2 cellular contexts compared by ENCODE assay signal in the genomic region with DNA sequence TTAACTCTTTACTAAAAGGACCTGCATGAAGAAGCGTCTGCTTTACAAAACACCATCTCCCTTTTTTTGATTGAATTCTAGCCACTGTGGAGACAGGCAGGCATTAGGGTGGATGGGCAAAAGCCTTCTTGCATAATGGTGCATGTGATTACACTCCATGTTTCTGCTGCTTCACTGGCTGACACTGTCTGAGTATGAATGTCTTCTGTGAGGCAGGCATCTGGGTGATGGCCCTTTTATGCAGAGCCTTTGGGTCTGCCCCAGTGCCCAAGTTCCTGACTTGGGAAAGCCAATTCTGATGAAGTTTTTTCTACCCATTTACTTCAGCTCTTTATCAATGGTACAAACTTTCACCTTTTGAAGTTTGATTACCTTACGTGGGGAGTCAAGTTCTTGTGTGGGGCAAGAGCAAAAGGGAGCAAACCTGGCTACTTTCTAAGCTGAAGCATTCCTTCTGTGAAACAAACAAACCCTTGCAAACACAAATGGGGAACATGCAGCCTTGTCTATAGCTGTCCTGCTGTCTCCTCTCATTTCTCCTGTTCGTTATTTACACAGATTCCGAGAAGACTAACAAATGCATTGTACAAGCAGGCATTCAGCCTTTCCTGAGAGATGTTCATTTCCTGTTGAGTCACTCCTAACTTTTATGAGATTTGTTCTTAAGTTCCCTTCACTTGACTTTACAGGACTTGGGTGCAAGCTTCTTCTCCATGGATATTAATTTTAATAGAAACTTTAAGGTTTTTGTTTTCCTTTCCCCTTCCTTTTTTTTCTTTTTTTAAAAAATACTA.
TF ChIP-seq lines count a peak whose summit lies in the region.

No MANE protein-coding gene starts in this region.

TF ChIP-seq in SK-N-SH, 30 proteins besides CTCF, POLR2A, EP300 and RAD21:
- TF ChIP-seq GATA2 (CRISPR knock-in tag; IDR thresholded peaks at IDR 0.05) (no peak), FOSL2 (IDR thresholded peaks at IDR 0.05; ENCODE audit: borderline replicate concordance, low read depth) (0 out of 2 replicates have a peak, but pooled peaks have one; percentile 6)

TF ChIP-seq in endothelial cell of umbilical vein, 7 proteins besides CTCF, POLR2A, EP300 and RAD21:
- no peak for TF ChIP-seq POLR2AphosphoS5 (IDR thresholded peaks at IDR 0.05; ENCODE audit: insufficient read depth, low read depth, low read length)
- peak; percentile 70 for TF ChIP-seq FOS (IDR thresholded peaks at IDR 0.05; ENCODE audit: borderline replicate concordance, insufficient read depth, low read length)
- peak; percentile 45 for TF ChIP-seq JUN (IDR thresholded peaks at IDR 0.05; ENCODE audit: borderline replicate concordance, insufficient read depth, insufficient read length, low read depth)
